In genomic region chr11:121391914-121392313, GRCh38 we compare ENCODE assay signal across 15 cellular contexts.
A peak's percentile ranks its signal among the peaks of the same experiment; 100 is the strongest.
DNase-seq lines count a peak whose midpoint lies in the region; ATAC-seq and TF ChIP-seq lines count a peak whose summit lies in the region.
"Had no signal": no experiment of that assay in that cellular context is flagged by ENCODE, and none has a peak within 500 bp of the region (broad histone marks: within the 10 kb centered on the region; RNA-seq: fewer than 3 reads in every experiment).

No MANE protein-coding gene starts in this region.

- in situ Hi-C loops in G401 (cut with HindIII; ENCODE audit: low sequenced_read_pairs) = no loop called here

- H3K27me3 ChIP-seq in colonic mucosa = no peaks in the 10 kb centered on the region
- no peaks in the 10 kb centered on the region for H3K27me3 ChIP-seq in muscle layer of duodenum (ENCODE audit: low read depth, low read length)
- H3K27me3 ChIP-seq: right lobe of liver had no signal

- no peak for TF ChIP-seq CTCF in colonic mucosa (IDR thresholded peaks at IDR 0.05)

- intact Hi-C loops in colonic mucosa (cut with DNase I) = no loop called here

- H3K9ac ChIP-seq in colonic mucosa (ENCODE audit: low read depth in 2 of 2, low read length in 2 of 2) = peak overlapping the region in 1 of 2 donors; percentile 42
- H3K9ac ChIP-seq: GM23248, SK-N-SH had no signal

- H3K36me3 ChIP-seq in colonic mucosa = no peaks in the 10 kb centered on the region
- H3K36me3 ChIP-seq in muscle layer of duodenum (ENCODE audit: control insufficient read depth in 1 of 2, insufficient read depth in 2 of 2, low read length in 2 of 2) = no peaks in the 10 kb centered on the region
- H3K36me3 ChIP-seq: right lobe of liver had no signal

- DNase-seq in G401 (ENCODE audit: low spot score) = peak; percentile 24
- DNase-seq in OCI-M1 (lab: John Stamatoyannopoulos, UW) = peak; percentile 63
- peak; percentile 92 for DNase-seq in colonic mucosa
- no peak for DNase-seq in ecto neural progenitor cell (ENCODE audit: low spot score)
- no peak for DNase-seq in pons (ENCODE audit: low spot score)
- DNase-seq in GM03348 (ENCODE audit: low spot score) = no peak
- DNase-seq: activated B cell treated with CpG ODN at 0.5 μM for 24 hours; activated effector memory CD4-positive, alpha-beta T cell treated with anti-CD3 and anti-CD28 coated beads, Interleukin-2, amount 50 U/mL, for 16 hours; aorta; GM23248; nephron progenitor cell; right lobe of liver; SK-N-SH had no signal

- ATAC-seq in GM18867 (IDR thresholded peaks at IDR 0.05; ENCODE audit: unreplicated experiment) = no peak

- no peaks in the 10 kb centered on the region for H3K4me1 ChIP-seq in colonic mucosa
- H3K4me1 ChIP-seq in muscle layer of duodenum (ENCODE audit: control insufficient read depth in 1 of 2, insufficient read depth in 2 of 2, low read length in 2 of 2) = peaks cover 0 to 5% of the 10 kb centered on the region in 2 donors
- H3K4me1 ChIP-seq: right lobe of liver had no signal

- H3K27ac ChIP-seq in colonic mucosa = peak overlapping the region; percentile 70
- peak overlapping the region; percentile 4 for H3K27ac ChIP-seq in muscle layer of duodenum (ENCODE audit: low read length)
- H3K27ac ChIP-seq: GM23248, right lobe of liver had no signal

- H3K4me3 ChIP-seq in colonic mucosa = no peak overlapping the region
- no peak overlapping the region for H3K4me3 ChIP-seq in muscle layer of duodenum (ENCODE audit: low read depth in 1 of 2, low read length in 2 of 2)
- H3K4me3 ChIP-seq: GM23248, right lobe of liver had no signal

- no peaks in the 10 kb centered on the region for H3K9me3 ChIP-seq in colonic mucosa
- no peaks in the 10 kb centered on the region for H3K9me3 ChIP-seq in muscle layer of duodenum (ENCODE audit: control insufficient read depth in 1 of 2, low read length in 2 of 2)
- H3K9me3 ChIP-seq: right lobe of liver, SK-N-SH had no signal

Comparison
In these comparisons a context has a peak if more than half of its experiments do, and no peak if none do; other contexts are left out.
1. DNase-seq: peak in G401 (single experiment), OCI-M1 (single experiment) and colonic mucosa (single experiment); none in ecto neural progenitor cell (single experiment), pons (single experiment) and GM03348 (single experiment).